1 cellular context compared by ENCODE assay signal in genomic region chr20:63483834-63484233, GRCh38.
TF ChIP-seq lines count a peak whose summit lies in the region.

No MANE protein-coding gene starts in this region.

TF ChIP-seq in GM23338, 12 proteins besides CTCF, POLR2A, EP300 and RAD21 (continued from another document):
- TF ChIP-seq ZNF462 (CRISPR knock-in tag; IDR thresholded peaks at IDR 0.05) (no peak), EZH2 (IDR thresholded peaks at IDR 0.05; ENCODE audit: low read depth, unreplicated experiment) (no peak), POLR2AphosphoS5 (IDR thresholded peaks at IDR 0.05; ENCODE audit: low read depth) (no peak), ZNF114 (CRISPR knock-in tag; IDR thresholded peaks at IDR 0.05) (no peak), STAT1 (IDR thresholded peaks at IDR 0.05; ENCODE audit: unreplicated experiment) (no peak), ZNF331 (CRISPR knock-in tag; IDR thresholded peaks at IDR 0.05; ENCODE audit: low read depth) (no peak), NANOG (IDR thresholded peaks at IDR 0.05; ENCODE audit: borderline replicate concordance) (no peak)
